ENCODE assay signal across 19 cellular contexts in the genomic region with DNA sequence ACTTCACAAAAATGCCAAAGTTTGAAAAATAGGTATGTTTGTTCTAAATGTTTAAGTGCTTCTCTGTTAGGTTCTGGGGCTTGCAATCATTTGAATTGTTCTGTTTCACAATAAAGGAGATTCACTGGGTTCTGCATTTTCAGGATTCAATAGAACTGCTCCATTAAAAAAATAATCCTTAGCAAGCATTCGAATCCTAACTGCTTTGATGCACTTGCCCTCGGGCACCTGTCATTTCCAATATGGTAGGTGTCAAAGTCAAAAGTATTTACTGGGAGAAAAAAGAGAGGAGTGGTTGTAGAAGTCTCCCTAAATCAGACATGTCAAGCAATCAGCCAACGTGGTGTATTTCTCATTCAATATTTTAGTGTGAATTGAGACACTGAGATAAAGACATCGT. TPM values are rescaled to one million over a fixed set of nuclear protein-coding genes. Genes with fewer than 3 reads are reported as not detected.
DNase-seq lines count a peak whose midpoint lies in the region; ATAC-seq, FAIRE-seq and TF ChIP-seq lines count a peak whose summit lies in the region.
"Had no signal": no experiment of that assay in that cellular context is flagged by ENCODE, and none has a peak within 500 bp of the region (broad histone marks: within the 10 kb centered on the region; RNA-seq: fewer than 3 reads in every experiment).

No MANE protein-coding gene starts in this region.

- H3K4me1 ChIP-seq in Caco-2 (peaks cover 47% of the 10 kb centered on the region), HAP-1 (peaks cover 25% of the 10 kb centered on the region), Panc1 (ENCODE audit: control insufficient read depth, insufficient read depth, low read length) (peaks cover 67% of the 10 kb centered on the region)

- ATAC-seq in Panc1 (no peak), GM21786 (IDR thresholded peaks at IDR 0.05; ENCODE audit: unreplicated experiment) (no peak)
- ATAC-seq in stimulated activated naive B cell treated with anti-CD40 and anti-IgM and Interleukin-4, amounts not matched to agents 10 μg/mL and 1 μg/mL and 100 μg/mL, for 72 hours (replicated peaks): no peak
- ATAC-seq: HCT116 had no signal

- TF ChIP-seq CTCF in Caco-2 (IDR thresholded peaks at IDR 0.05; ENCODE audit: insufficient read depth in 1 of 2, low read depth in 1 of 2, low read length in 1 of 2, severe bottlenecking in 1 of 2, unreplicated experiment in 1 of 2) (no peak), Panc1 (IDR thresholded peaks at IDR 0.05) (no peak), nephron (IDR thresholded peaks at IDR 0.05; ENCODE audit: unreplicated experiment in 3 of 3) (no peak)

- in situ Hi-C loops in HAP-1 (cut with MboI; ENCODE audit: low sequenced_read_pairs) (no loop called here), Panc1 (cut with HindIII; ENCODE audit: low pct_unique_long_range_greater_than_20kb, low sequenced_read_pairs) (no loop called here)

- H3K27me3 ChIP-seq in Caco-2 (replicated peaks; ENCODE audit: control insufficient read depth, insufficient read depth, low read length) (no peaks in the 10 kb centered on the region), HAP-1 (ENCODE audit: low read depth) (no peaks in the 10 kb centered on the region), Panc1 (ENCODE audit: control insufficient read depth, insufficient read depth, low read length) (no peaks in the 10 kb centered on the region)

- H3K4me3 ChIP-seq in Caco-2 (ENCODE audit: low read depth, low read length): no peak overlapping the region
- H3K4me3 ChIP-seq in HAP-1: no peak overlapping the region
- H3K4me3 ChIP-seq in Panc1 (ENCODE audit: low read depth in 2 of 2, low read length in 2 of 2): no peak overlapping the region

- H3K4me1 Mint-ChIP-seq in Caco-2 (ENCODE audit: low read depth, unreplicated experiment) (peaks cover 28% of the 10 kb centered on the region), nephron (peaks cover 51% of the 10 kb centered on the region)
- peaks cover 7 to 24% of the 10 kb centered on the region in 2 donors for H3K4me1 Mint-ChIP-seq in stimulated activated naive B cell treated with anti-CD40 and anti-IgM and Interleukin-4, amounts not matched to agents 10 μg/mL and 1 μg/mL and 100 μg/mL, for 72 hours

- DNase-seq in Caco-2 (no peak), HAP-1 (ENCODE audit: low spot score in 2 of 2) (peak; percentile 71 to 84), Panc1 (ENCODE audit: low read depth, low spot score) (no peak), dermis blood vessel endothelial cell (no peak), RCC 7860 (ENCODE audit: low spot score) (no peak)
- no peak for DNase-seq in stimulated activated naive B cell treated with anti-CD40 and anti-IgM and Interleukin-4, amounts not matched to agents 10 μg/mL and 1 μg/mL and 100 μg/mL, for 72 hours
- DNase-seq: C1 segment of cervical spinal cord; CD4-positive, alpha-beta T cell; DMS153; DND-41; GDM1 had no signal

- H3K27ac ChIP-seq in Panc1 (ENCODE audit: low read length): peak overlapping the region; percentile 88
- H3K27ac ChIP-seq: HL-60 had no signal

- peak overlapping the region; percentile 4 for H3K4me3 Mint-ChIP-seq in Caco-2 (ENCODE audit: unreplicated experiment)
- peak overlapping the region in 1 of 3 experiments; percentile 52 for H3K4me3 Mint-ChIP-seq in nephron
- no peak overlapping the region for H3K4me3 Mint-ChIP-seq in stimulated activated naive B cell treated with anti-CD40 and anti-IgM and Interleukin-4, amounts not matched to agents 10 μg/mL and 1 μg/mL and 100 μg/mL, for 72 hours
- H3K4me3 Mint-ChIP-seq: B cell; CD4-positive, alpha-beta T cell had no signal

- intact Hi-C loops in Caco-2 (cut with micrococcal nuclease; ENCODE audit: unreplicated experiment) (no loop called here), Panc1 (cut with micrococcal nuclease; ENCODE audit: unreplicated experiment) (no loop called here)

- H3K27ac Mint-ChIP-seq in Caco-2 (ENCODE audit: unreplicated experiment): peak overlapping the region; percentile 25
- peak overlapping the region; percentile 96 to 98 (median 98) for H3K27ac Mint-ChIP-seq in nephron
- H3K27ac Mint-ChIP-seq in stimulated activated naive B cell treated with anti-CD40 and anti-IgM and Interleukin-4, amounts not matched to agents 10 μg/mL and 1 μg/mL and 100 μg/mL, for 72 hours: no peak overlapping the region
- H3K27ac Mint-ChIP-seq: B cell; CD4-positive, alpha-beta T cell had no signal

- H3K9me3 ChIP-seq in Caco-2 (no peaks in the 10 kb centered on the region), HAP-1 (no peaks in the 10 kb centered on the region), Panc1 (ENCODE audit: control insufficient read depth, insufficient read depth, low read depth, low read length) (no peaks in the 10 kb centered on the region)

- no peaks in the 10 kb centered on the region for H3K36me3 Mint-ChIP-seq in Caco-2 (ENCODE audit: insufficient read depth, unreplicated experiment)
- no peaks in the 10 kb centered on the region for H3K36me3 Mint-ChIP-seq in nephron (ENCODE audit: low read depth)
- H3K36me3 Mint-ChIP-seq in stimulated activated naive B cell treated with anti-CD40 and anti-IgM and Interleukin-4, amounts not matched to agents 10 μg/mL and 1 μg/mL and 100 μg/mL, for 72 hours: no peaks in the 10 kb centered on the region

- CTCF ChIA-PET in Caco-2 (lab: Charles Lee): no interaction called here
- CTCF ChIA-PET in Panc1 (lab: Charles Lee): no interaction called here

- H3K9me3 Mint-ChIP-seq in Caco-2 (ENCODE audit: unreplicated experiment) (no peaks in the 10 kb centered on the region), nephron (no peaks in the 10 kb centered on the region)
- no peaks in the 10 kb centered on the region for H3K9me3 Mint-ChIP-seq in stimulated activated naive B cell treated with anti-CD40 and anti-IgM and Interleukin-4, amounts not matched to agents 10 μg/mL and 1 μg/mL and 100 μg/mL, for 72 hours
- H3K9me3 Mint-ChIP-seq: CD4-positive, alpha-beta T cell had no signal

- BruUV-seq in Caco-2 (replicated peaks; lab: Mats Ljungman, UMichigan): no TSS peak
- BruUV-seq in Panc1 (replicated peaks; lab: Mats Ljungman, UMichigan): no TSS peak

- H3K27me3 Mint-ChIP-seq in Caco-2 (ENCODE audit: insufficient read depth, unreplicated experiment) (no peaks in the 10 kb centered on the region), nephron (ENCODE audit: low read depth) (no peaks in the 10 kb centered on the region)
- no peaks in the 10 kb centered on the region for H3K27me3 Mint-ChIP-seq in stimulated activated naive B cell treated with anti-CD40 and anti-IgM and Interleukin-4, amounts not matched to agents 10 μg/mL and 1 μg/mL and 100 μg/mL, for 72 hours
- H3K27me3 Mint-ChIP-seq: B cell; CD4-positive, alpha-beta T cell had no signal

- H3K36me3 ChIP-seq in Caco-2 (ENCODE audit: control insufficient read depth, insufficient read depth, low read length): no peaks in the 10 kb centered on the region
- no peaks in the 10 kb centered on the region for H3K36me3 ChIP-seq in HAP-1 (replicated peaks)
- no peaks in the 10 kb centered on the region for H3K36me3 ChIP-seq in Panc1 (ENCODE audit: control insufficient read depth, insufficient read depth, low read length)

- FAIRE-seq in RCC 7860 (lab: Jason Lieb, UNC): no peak
- FAIRE-seq: A204.1, D721Med, GM12892 had no signal

- POLR2A ChIA-PET in Caco-2 (lab: Charles Lee) (no interaction called here), Panc1 (lab: Charles Lee) (no interaction called here)

RNA-seq across cellular contexts. Expression of a gene that starts 5.5 kb away (rescaled TPM):
- total RNA-seq in Caco-2 (2022): 4.1 and 4.7 TPM in 2 replicates
- total RNA-seq in Panc1 (2021; ENCODE audit: unreplicated experiment): 4.1 TPM
- 6.6 TPM for polyA plus RNA-seq in Panc1 (2012; ENCODE audit: insufficient read length)
- 35.6 and 63.8 TPM in 2 replicates for total RNA-seq in dermis blood vessel endothelial cell

RNA-seq across cellular contexts. Expression of a gene that starts 22.2 kb away (rescaled TPM):
- 121 and 138 TPM in 2 replicates for total RNA-seq in Caco-2 (2022)
- total RNA-seq in Panc1 (2021; ENCODE audit: unreplicated experiment): 115 TPM
- polyA plus RNA-seq in Panc1 (2012; ENCODE audit: insufficient read length): 51.5 TPM
- total RNA-seq in dermis blood vessel endothelial cell: 83.0 and 87.7 TPM in 2 replicates

Comparison
In these comparisons a context has a peak if more than half of its experiments do, and no peak if none do; other contexts are left out.
1. DNase-seq: peak in HAP-1 (2 of 2); none in Caco-2 (0 of 2), Panc1 (single experiment), dermis blood vessel endothelial cell (single experiment), stimulated activated naive B cell treated with anti-CD40 and anti-IgM and Interleukin-4, amounts not matched to agents 10 μg/mL and 1 μg/mL and 100 μg/mL, for 72 hours (single experiment) and RCC 7860 (single experiment).